ENCODE assay signal across 8 cellular contexts in the genomic region with DNA sequence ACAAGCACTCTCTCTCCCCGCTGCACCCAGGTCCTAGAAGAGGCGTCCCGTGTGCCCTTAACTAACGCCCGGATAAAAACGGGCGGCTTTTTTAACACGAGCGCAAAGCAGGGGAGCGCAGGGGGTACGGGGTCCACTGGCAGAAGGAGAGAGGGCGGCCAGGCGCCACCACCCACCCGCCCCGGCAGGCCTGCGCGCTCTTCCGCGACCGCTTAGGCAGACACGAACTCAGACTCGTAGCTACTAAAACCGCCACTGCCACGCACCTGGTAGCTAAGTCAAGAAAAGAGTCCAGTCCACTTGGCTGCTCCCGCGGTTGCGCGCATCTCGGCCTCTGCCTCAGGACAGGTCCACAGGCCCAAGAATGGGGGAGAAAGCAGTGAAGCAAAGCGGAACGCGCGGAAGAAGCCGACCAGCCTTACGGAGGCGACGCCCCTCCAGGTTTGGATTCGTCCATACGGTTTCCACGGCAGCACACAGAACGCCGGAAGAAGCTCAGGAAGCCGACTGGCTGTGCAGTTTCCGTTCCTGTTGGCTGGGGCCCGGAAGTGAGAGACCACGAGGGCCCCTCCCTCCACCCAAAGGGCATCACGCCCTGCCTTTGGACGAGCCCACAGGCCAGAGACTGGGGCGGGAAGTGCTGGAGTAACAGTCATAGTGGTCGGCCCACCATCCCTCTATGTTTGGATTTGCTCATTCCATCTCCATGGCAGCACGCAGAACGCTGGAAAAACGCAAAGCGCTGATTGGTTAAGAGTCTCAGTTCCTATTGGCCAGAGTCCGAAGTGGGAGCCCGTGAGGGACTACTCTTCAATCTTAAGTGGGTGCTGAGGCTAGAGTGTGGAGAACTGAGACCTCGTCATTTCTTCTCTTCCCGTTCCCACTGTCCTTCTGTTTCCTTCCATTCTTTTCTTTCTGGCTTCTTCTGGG. TPM values are rescaled to one million over a fixed set of nuclear protein-coding genes. Genes with fewer than 3 reads are reported as not detected.
DNase-seq lines count a peak whose midpoint lies in the region; ATAC-seq, FAIRE-seq and TF ChIP-seq lines count a peak whose summit lies in the region.

ULK4 (minus strand) TSS at position 354 of the 930 bp plus-strand sequence. CDS start 7,344 bp downstream, outside the sequence.

- POLR2A ChIA-PET in endothelial cell of umbilical vein (lab: Charles Lee), result interaction anchor here (0.6 to 1.2 kb wide), 3 partner anchors 110 to 1503 kb away, joined by 3 to 4 read pairs (median 3); no protein-coding TSS in a partner anchor

- H3K9me3 ChIP-seq in HUES64 (ENCODE audit: insufficient read depth, low read depth, low read length) (no peaks in the 10 kb centered on the region), OCI-LY1 (ENCODE audit: low read length) (no peaks in the 10 kb centered on the region), endothelial cell of umbilical vein (replicated peaks; ENCODE audit: control insufficient read depth, insufficient read depth, low read length) (no peaks in the 10 kb centered on the region)

- peak; percentile 95 for DNase-seq in Calu3
- peak; percentile 93 for DNase-seq in activated CD8-positive, alpha-beta memory T cell treated with anti-CD3 and anti-CD28 coated beads, Interleukin-2, amount 50 U/mL, for 48 hours
- DNase-seq in endothelial cell of umbilical vein (ENCODE audit: low read depth, low spot score), result peak; percentile 100
- DNase-seq in midbrain (lab: John Stamatoyannopoulos, UW), result peak; percentile 99
- DNase-seq in stimulated activated CD8-positive, alpha-beta memory T cell treated with anti-CD3 and anti-CD28 coated beads, Interleukin-2, amount 100 ng/mL, for 1 hour (ENCODE audit: low read depth in 2 of 2), result peak; percentile 87 to 89

- H3K9me3 Mint-ChIP-seq in Calu3 (ENCODE audit: low read depth, unreplicated experiment), result no peaks in the 10 kb centered on the region

- intact Hi-C loops in Calu3 (cut with micrococcal nuclease; ENCODE audit: unreplicated experiment) (no loop called here), endothelial cell of umbilical vein (cut with micrococcal nuclease) (loop anchor here (1.0 to 5.0 kb wide), 11 partner anchors 52 to 1650 kb away; partner anchors contain the start of gene RPL14)

- H4K20me1 ChIP-seq in OCI-LY1 (ENCODE audit: insufficient read depth, low read length), result no peaks in the 10 kb centered on the region
- H4K20me1 ChIP-seq in endothelial cell of umbilical vein (replicated peaks; ENCODE audit: control insufficient read depth, extremely low read depth, insufficient read depth, low read length), result no peaks in the 10 kb centered on the region

- peak; percentile 92 for ATAC-seq in GM21447 (IDR thresholded peaks at IDR 0.05; ENCODE audit: unreplicated experiment)

- peak; percentile 98 for FAIRE-seq in endothelial cell of umbilical vein (lab: Jason Lieb, UNC)

- H3K9me1 ChIP-seq in endothelial cell of umbilical vein (replicated peaks; ENCODE audit: control insufficient read depth, extremely low read depth, insufficient read depth, low read length), result no peaks in the 10 kb centered on the region

- peaks cover 24% of the 10 kb centered on the region for H3K36me3 Mint-ChIP-seq in Calu3 (ENCODE audit: insufficient read depth, unreplicated experiment)

- no peaks in the 10 kb centered on the region for H3F3A ChIP-seq in OCI-LY1 (ENCODE audit: insufficient read depth, low read length)

- H3K36me3 ChIP-seq in HUES64 (ENCODE audit: insufficient read depth, low read length) (no peaks in the 10 kb centered on the region), OCI-LY1 (ENCODE audit: insufficient read depth, low read length) (no peaks in the 10 kb centered on the region), endothelial cell of umbilical vein (ENCODE audit: control insufficient read depth in 2 of 2, extremely low read depth in 1 of 2, insufficient read depth in 2 of 2, low read length in 2 of 2) (no peaks in the 10 kb centered on the region)

- H3K27me3 ChIP-seq in HUES64 (ENCODE audit: insufficient read depth, low read length) (no peaks in the 10 kb centered on the region), OCI-LY1 (ENCODE audit: insufficient read depth, low read length) (no peaks in the 10 kb centered on the region), endothelial cell of umbilical vein (ENCODE audit: control insufficient read depth in 2 of 2, insufficient read depth in 2 of 2, low read length in 2 of 2) (no peaks in the 10 kb centered on the region)

- H3K27ac ChIP-seq in HUES64 (ENCODE audit: low read depth, low read length) (peak within 1 kb of the TSS; percentile 46; the same call in 1 of the 2 replicates), OCI-LY1 (ENCODE audit: low read depth, low read length, poor library complexity, severe bottlenecking) (peak within 1 kb of the TSS; percentile 15), endothelial cell of umbilical vein (ENCODE audit: insufficient read depth, low read depth, low read length) (peak within 1 kb of the TSS; percentile 90)

- CTCF ChIA-PET in Calu3 (lab: Charles Lee), result interaction anchor here (0.5 to 1.2 kb wide), 5 partner anchors 53 to 239 kb away, joined by 3 to 5 read pairs (median 4); no protein-coding TSS in a partner anchor
- CTCF ChIA-PET in endothelial cell of umbilical vein (lab: Charles Lee), result interaction anchor here (0.8 to 1.7 kb wide), 5 partner anchors 49 to 138 kb away, joined by 3 to 12 read pairs (median 4); no protein-coding TSS in a partner anchor

- peak within 1 kb of the TSS; percentile 95 for H3K27ac Mint-ChIP-seq in Calu3 (ENCODE audit: unreplicated experiment)

- peak; percentile 63 for TF ChIP-seq POLR2A in endothelial cell of umbilical vein (IDR thresholded peaks at IDR 0.05; ENCODE audit: low read depth, low read length)

- no peaks in the 10 kb centered on the region for H3K79me2 ChIP-seq in OCI-LY1 (ENCODE audit: insufficient read depth, low read length)
- H3K79me2 ChIP-seq in endothelial cell of umbilical vein (ENCODE audit: control insufficient read depth, insufficient read depth, low read length), result peaks cover 4% of the 10 kb centered on the region

- H3K4me1 Mint-ChIP-seq in Calu3 (ENCODE audit: low read depth, unreplicated experiment), result peaks cover 9% of the 10 kb centered on the region

- peaks cover 5% of the 10 kb centered on the region; the same call in 1 of the 2 replicates for H3K4me1 ChIP-seq in HUES64 (ENCODE audit: insufficient read depth, low read length)
- peaks cover 13% of the 10 kb centered on the region for H3K4me1 ChIP-seq in OCI-LY1 (ENCODE audit: insufficient read depth, low read length, severe bottlenecking)
- peaks cover 13% of the 10 kb centered on the region for H3K4me1 ChIP-seq in endothelial cell of umbilical vein (ENCODE audit: control insufficient read depth, extremely low read depth, insufficient read depth, low read length)

- H3K4me3 Mint-ChIP-seq in Calu3 (ENCODE audit: low read depth, unreplicated experiment), result peak within 1 kb of the TSS; percentile 89

- TF ChIP-seq CTCF in Calu3 (IDR thresholded peaks at IDR 0.05; ENCODE audit: unreplicated experiment) (no peak), OCI-LY1 (IDR thresholded peaks at IDR 0.05; ENCODE audit: low read length) (no peak), endothelial cell of umbilical vein (IDR thresholded peaks at IDR 0.05; ENCODE audit: extremely low read depth in 1 of 2, insufficient read depth in 1 of 2, low read depth in 1 of 2, low read length in 2 of 2) (no peak)

- H3K4me3 ChIP-seq in HUES64 (ENCODE audit: low read length) (peak within 1 kb of the TSS; percentile 92), OCI-LY1 (ENCODE audit: low read depth, low read length, poor library complexity, severe bottlenecking) (peak within 1 kb of the TSS; percentile 97), endothelial cell of umbilical vein (replicated peaks in 1 of 3; ENCODE audit: insufficient read depth in 1 of 3, low read depth in 1 of 3, low read length in 3 of 3) (peak within 1 kb of the TSS; percentile 29 to 72 (median 64))

- peak within 1 kb of the TSS; percentile 76 for H2AFZ ChIP-seq in OCI-LY1 (ENCODE audit: low read length)
- peak within 1 kb of the TSS; percentile 85 for H2AFZ ChIP-seq in endothelial cell of umbilical vein (ENCODE audit: low read depth, low read length)

- BruUV-seq in Calu3 (replicated peaks; lab: Mats Ljungman, UMichigan) (no TSS peak), endothelial cell of umbilical vein (replicated peaks; lab: Mats Ljungman, UMichigan) (no TSS peak)

- dilution Hi-C loops in endothelial cell of umbilical vein (cut with MboI; ENCODE audit: extremely low pct_ligation_motif_present, low sequenced_read_pairs), result no loop called here

- H3K9ac ChIP-seq in HUES64 (ENCODE audit: low read depth, low read length) (peak within 1 kb of the TSS; percentile 75), OCI-LY1 (ENCODE audit: low read length) (peak within 1 kb of the TSS; percentile 73), endothelial cell of umbilical vein (replicated peaks; ENCODE audit: extremely low read depth, insufficient read depth, low read length) (peak within 1 kb of the TSS; percentile 97)

- H3K4me2 ChIP-seq in OCI-LY1 (ENCODE audit: low read length) (peak within 1 kb of the TSS; percentile 74), endothelial cell of umbilical vein (ENCODE audit: insufficient read depth, low read length) (peak within 1 kb of the TSS; percentile 97)

- WGBS in HUES64, result under 1% methylated on average over 57 of the region's 58 CpGs

- peaks cover 8% of the 10 kb centered on the region for H3K27me3 Mint-ChIP-seq in Calu3 (ENCODE audit: unreplicated experiment)

- no peaks in the 10 kb centered on the region for H3K9me2 ChIP-seq in OCI-LY1 (ENCODE audit: low read depth, low read length)

TF ChIP-seq in endothelial cell of umbilical vein, 7 proteins besides CTCF, POLR2A, EP300 and RAD21 (continues in another document):
- TF ChIP-seq JUN (IDR thresholded peaks at IDR 0.05; ENCODE audit: borderline replicate concordance, insufficient read depth, insufficient read length, low read depth), result peak; percentile 35
- TF ChIP-seq FOS (IDR thresholded peaks at IDR 0.05; ENCODE audit: borderline replicate concordance, insufficient read depth, low read length), result peak; percentile 33
- TF ChIP-seq MAX (IDR thresholded peaks at IDR 0.05; ENCODE audit: insufficient read depth, insufficient read length), result peak; percentile 78
- no peak for TF ChIP-seq MYC (IDR thresholded peaks at IDR 0.05; ENCODE audit: low read depth, low read length)

RNA-seq across cellular contexts. Expression of gene ULK4, which starts in this region (rescaled TPM):
- 8.6 and 8.7 TPM in 2 replicates for total RNA-seq in Calu3 (2022)
- 2.4 TPM for polyA plus RNA-seq in HUES64 (2013, experiment 1 of 2)
- polyA plus RNA-seq in HUES64 (2013, experiment 2 of 2), result 4.4 TPM
- total RNA-seq in endothelial cell of umbilical vein, result 13.1 and 16.0 TPM in 2 replicates
- 1.9 and 3.3 TPM in 2 replicates for polyA plus RNA-seq in endothelial cell of umbilical vein
- polyA plus RNA-seq in endothelial cell of umbilical vein (2011; cell fraction: cytosol; rRNA removed), result 3.1 and 3.5 TPM in 2 replicates
- 9.9 and 15.0 TPM in 2 replicates for polyA plus RNA-seq in endothelial cell of umbilical vein (2011; cell fraction: nucleus; rRNA removed)
- 6.5 and 7.7 TPM in 2 replicates for polyA plus RNA-seq in endothelial cell of umbilical vein (2012)
- polyA minus RNA-seq in endothelial cell of umbilical vein, result 15.1 and 19.8 TPM in 2 replicates
- polyA minus RNA-seq in endothelial cell of umbilical vein (2011; cell fraction: cytosol; rRNA and poly(A)+ RNA removed), result 4.6 TPM
- polyA minus RNA-seq in endothelial cell of umbilical vein (2011; cell fraction: nucleus; rRNA and poly(A)+ RNA removed), result 51.2 and 70.5 TPM in 2 replicates

Comparison
In these comparisons a context has a peak if more than half of its experiments do, and no peak if none do; other contexts are left out.
1. Peak in every context shown above with its lines: DNase-seq, ATAC-seq, H3K4me3 ChIP-seq and H3K27ac ChIP-seq.
2. H3K27ac ChIP-seq: peak in every context shown above with its lines; median percentile 90 in endothelial cell of umbilical vein; 46 in HUES64; 15 in OCI-LY1.